2 cellular contexts compared by ENCODE assay signal in genomic region chr21:33968998-33969353, GRCh38.
TF ChIP-seq lines count a peak whose summit lies in the region.

No MANE protein-coding gene starts in this region.

TF ChIP-seq in IMR-90, 13 proteins besides CTCF, POLR2A, EP300 and RAD21:
- TF ChIP-seq MAFK (IDR thresholded peaks at IDR 0.05; ENCODE audit: low read depth, low read length): no peak
- TF ChIP-seq ELK1 (IDR thresholded peaks at IDR 0.05; ENCODE audit: borderline replicate concordance, low read depth, low read length): no peak
- no peak for TF ChIP-seq MAZ (IDR thresholded peaks at IDR 0.05; ENCODE audit: borderline replicate concordance, low read depth, low read length)
- no peak for TF ChIP-seq SMC3 (IDR thresholded peaks at IDR 0.05; ENCODE audit: low read depth, low read length)
- TF ChIP-seq NFE2L2 (IDR thresholded peaks at IDR 0.05; ENCODE audit: low read depth, low read length): no peak
- no peak for TF ChIP-seq BHLHE40 (IDR thresholded peaks at IDR 0.05; ENCODE audit: low read depth, low read length)
- TF ChIP-seq MXI1 (IDR thresholded peaks at IDR 0.05; ENCODE audit: borderline replicate concordance, low read depth, low read length): no peak
- no peak for TF ChIP-seq RFX5 (IDR thresholded peaks at IDR 0.05; ENCODE audit: low read depth, low read length)
TF ChIP-seq in IMR-90: peak in this region for 0.

TF ChIP-seq in K562, 482 proteins besides CTCF, POLR2A, EP300 and RAD21:
- no peak for TF ChIP-seq ZNF124 (CRISPR knock-in tag; IDR thresholded peaks at IDR 0.05)
- no peak for TF ChIP-seq IRF1 (CRISPR knock-in tag; IDR thresholded peaks at IDR 0.05; ENCODE audit: borderline replicate concordance)
- no peak for TF ChIP-seq ELK1 (CRISPR knock-in tag; IDR thresholded peaks at IDR 0.05)
- TF ChIP-seq ZNF57 (CRISPR knock-in tag; IDR thresholded peaks at IDR 0.05): no peak
- no peak for TF ChIP-seq TCF7 (IDR thresholded peaks at IDR 0.05; ENCODE audit: borderline replicate concordance)
- TF ChIP-seq ZBTB7A (IDR thresholded peaks at IDR 0.05; ENCODE audit: borderline replicate concordance, control insufficient read depth, low read depth, low read length): no peak
- no peak for TF ChIP-seq ZNF146 (CRISPR knock-in tag; IDR thresholded peaks at IDR 0.05; ENCODE audit: unreplicated experiment)
- no peak for TF ChIP-seq THRAP3 (IDR thresholded peaks at IDR 0.05; ENCODE audit: borderline replicate concordance)
- no peak for TF ChIP-seq HMGXB4 (CRISPR knock-in tag; IDR thresholded peaks at IDR 0.05)
- TF ChIP-seq ZNF253 (CRISPR knock-in tag; conservative IDR thresholded peaks at IDR 0.05): no peak
- TF ChIP-seq PRMT5 (CRISPR knock-in tag; IDR thresholded peaks at IDR 0.05): no peak
